Comparison of ENCODE assay signal across 1 cellular context in genomic region chr21:33576741-33577141, GRCh38.
TF ChIP-seq lines count a peak whose summit lies in the region.

No MANE protein-coding gene starts in this region.

TF ChIP-seq in HepG2, 621 proteins besides CTCF, POLR2A, EP300 and RAD21 (continues in another document):
- peak; percentile 92 for TF ChIP-seq ZGPAT (CRISPR knock-in tag; IDR thresholded peaks at IDR 0.05)
- peak; percentile 84 for TF ChIP-seq ELF3 (CRISPR knock-in tag; IDR thresholded peaks at IDR 0.05)
- peak; percentile 74; the same call in 1 of the 2 replicates for TF ChIP-seq ATF3 (CRISPR knock-in tag; IDR thresholded peaks at IDR 0.05)
- peak; percentile 60; the same call in 1 of the 2 replicates for TF ChIP-seq NFIC (IDR thresholded peaks at IDR 0.05; ENCODE audit: low read length)
- TF ChIP-seq ZNF580 (CRISPR knock-in tag; IDR thresholded peaks at IDR 0.05; ENCODE audit: borderline replicate concordance, low read depth), result peak; percentile 43; the same call in 1 of the 2 replicates
- peak; percentile 81; the same call in 1 of the 2 replicates for TF ChIP-seq TARDBP (CRISPR knock-in tag; IDR thresholded peaks at IDR 0.05)
- TF ChIP-seq SAP130 (CRISPR knock-in tag; IDR thresholded peaks at IDR 0.05; ENCODE audit: low read depth), result peak; percentile 82
- TF ChIP-seq ATF4 (CRISPR knock-in tag; IDR thresholded peaks at IDR 0.05), result peak in 1 of 2 experiments; percentile 93; a peak in 2 of 4 replicates
- TF ChIP-seq SP5 (CRISPR knock-in tag; IDR thresholded peaks at IDR 0.05; ENCODE audit: borderline replicate concordance, low read depth), result peak; percentile 54; the same call in 1 of the 2 replicates
- TF ChIP-seq ZFP1 (CRISPR knock-in tag; IDR thresholded peaks at IDR 0.05), result peak; percentile 90; the same call in 1 of the 2 replicates
- TF ChIP-seq NR2F6 (IDR thresholded peaks at IDR 0.05), result 0 out of 2 replicates have a peak, but pooled peaks have one; percentile 42
- TF ChIP-seq NR2F6 (CRISPR knock-in tag; IDR thresholded peaks at IDR 0.05), result peak; percentile 44
- peak; percentile 89 for TF ChIP-seq PAXIP1 (CRISPR knock-in tag; conservative IDR thresholded peaks at IDR 0.05)
- peak; percentile 31; the same call in 1 of the 2 replicates for TF ChIP-seq POGZ (CRISPR knock-in tag; IDR thresholded peaks at IDR 0.05)
- TF ChIP-seq ZNF121 (CRISPR knock-in tag; IDR thresholded peaks at IDR 0.05), result peak; percentile 65; the same call in 1 of the 2 replicates
- TF ChIP-seq THAP11 (CRISPR knock-in tag; IDR thresholded peaks at IDR 0.05), result peak; percentile 72
- peak; percentile 94 for TF ChIP-seq NCOA2 (CRISPR knock-in tag; IDR thresholded peaks at IDR 0.05)
- 0 out of 2 replicates have a peak, but pooled peaks have one; percentile 46 for TF ChIP-seq ZBTB44 (CRISPR knock-in tag; IDR thresholded peaks at IDR 0.05)
- TF ChIP-seq FOXP1 (IDR thresholded peaks at IDR 0.05), result peak; percentile 58; the same call in 1 of the 2 replicates
- peak; percentile 77 for TF ChIP-seq FOXP1 (CRISPR knock-in tag; IDR thresholded peaks at IDR 0.05)
- TF ChIP-seq JUND (CRISPR knock-in tag; IDR thresholded peaks at IDR 0.05), result peak; percentile 60
- peak; percentile 28; the same call in 1 of the 2 replicates for TF ChIP-seq SKIL (CRISPR knock-in tag; IDR thresholded peaks at IDR 0.05; ENCODE audit: borderline replicate concordance)
- peak; percentile 86; the same call in 1 of the 2 replicates for TF ChIP-seq KLF11 (CRISPR knock-in tag; IDR thresholded peaks at IDR 0.05)
- peak; percentile 86 for TF ChIP-seq FOXP4 (CRISPR knock-in tag; IDR thresholded peaks at IDR 0.05)
- TF ChIP-seq ZBED4 (CRISPR knock-in tag; IDR thresholded peaks at IDR 0.05; ENCODE audit: borderline replicate concordance), result peak; percentile 98
- TF ChIP-seq ZNF614 (CRISPR knock-in tag; IDR thresholded peaks at IDR 0.05; ENCODE audit: borderline replicate concordance), result peak; percentile 96
- TF ChIP-seq MED1 (CRISPR knock-in tag; IDR thresholded peaks at IDR 0.05), result peak; percentile 85
- TF ChIP-seq HHEX (CRISPR knock-in tag; IDR thresholded peaks at IDR 0.05), result peak; percentile 59; the same call in 1 of the 2 replicates
- TF ChIP-seq TBX3 (IDR thresholded peaks at IDR 0.05; ENCODE audit: borderline replicate concordance), result peak; percentile 79; the same call in 1 of the 2 replicates
- TF ChIP-seq KLF16 (CRISPR knock-in tag; IDR thresholded peaks at IDR 0.05), result peak in 1 of 2 experiments; percentile 84; a peak in 1 of 4 replicates
- peak; percentile 45; the same call in 1 of the 2 replicates for TF ChIP-seq STAT6 (CRISPR knock-in tag; IDR thresholded peaks at IDR 0.05; ENCODE audit: borderline replicate concordance)
- peak; percentile 25; the same call in 1 of the 2 replicates for TF ChIP-seq TEF (CRISPR knock-in tag; IDR thresholded peaks at IDR 0.05)
- TF ChIP-seq TOE1 (CRISPR knock-in tag; IDR thresholded peaks at IDR 0.05), result peak; percentile 71; the same call in 1 of the 2 replicates
- peak; percentile 46; the same call in 1 of the 2 replicates for TF ChIP-seq ATF1 (CRISPR knock-in tag; IDR thresholded peaks at IDR 0.05)
